8 cellular contexts compared by ENCODE assay signal in genomic region chr7:118288098-118288497, GRCh38.
DNase-seq lines count a peak whose midpoint lies in the region; ATAC-seq and TF ChIP-seq lines count a peak whose summit lies in the region.

No MANE protein-coding gene starts in this region.

- DNase-seq in NAMALWA (ENCODE audit: low spot score): peak; percentile 64
- peak; percentile 22 for DNase-seq in mesenchymal stem cell
- no peak for DNase-seq in C1 segment of cervical spinal cord (lab: John Stamatoyannopoulos, UW)
- DNase-seq in islet precursor cell: no peak
- no peak for DNase-seq in GM19240 (ENCODE audit: insufficient read length, low spot score)
- DNase-seq in right atrium auricular region (ENCODE audit: low spot score): no peak

- no peak overlapping the region for H2AFZ ChIP-seq in mesenchymal stem cell (ENCODE audit: low read depth, low read length)

- H4K91ac ChIP-seq in mesenchymal stem cell (ENCODE audit: low read length): no peak overlapping the region

- H4K8ac ChIP-seq in mesenchymal stem cell (ENCODE audit: low read length): no peak overlapping the region

- H3K27ac ChIP-seq in mesenchymal stem cell (ENCODE audit: low read length, poor library complexity, severe bottlenecking): no peak overlapping the region
- H3K27ac ChIP-seq in right atrium auricular region: no peak overlapping the region

- peak; percentile 79 for ATAC-seq in GM19035 (IDR thresholded peaks at IDR 0.05; ENCODE audit: unreplicated experiment)
- ATAC-seq in HG02852 (IDR thresholded peaks at IDR 0.05; ENCODE audit: unreplicated experiment): peak; percentile 85

- H3K36me3 ChIP-seq in mesenchymal stem cell (ENCODE audit: control insufficient read depth in 1 of 2, insufficient read depth in 2 of 2, low read depth in 1 of 2, low read length in 2 of 2): no peaks in the 10 kb centered on the region
- H3K36me3 ChIP-seq in right atrium auricular region: no peaks in the 10 kb centered on the region

- no peak overlapping the region for H3K9ac ChIP-seq in mesenchymal stem cell (ENCODE audit: low read length)

- H3K4me1 ChIP-seq in mesenchymal stem cell (ENCODE audit: control insufficient read depth, insufficient read depth, low read depth, low read length) (no peaks in the 10 kb centered on the region), right atrium auricular region (no peaks in the 10 kb centered on the region)

- H2BK12ac ChIP-seq in mesenchymal stem cell (ENCODE audit: low read length in 2 of 2): no peak overlapping the region

- no peak overlapping the region for H3K4me2 ChIP-seq in mesenchymal stem cell (ENCODE audit: low read length, poor library complexity, severe bottlenecking)

- H3K9me3 ChIP-seq in mesenchymal stem cell (ENCODE audit: control insufficient read depth, low read length) (no peaks in the 10 kb centered on the region), right atrium auricular region (no peaks in the 10 kb centered on the region)

- H3K4ac ChIP-seq in mesenchymal stem cell (ENCODE audit: low read depth in 1 of 2, low read length in 2 of 2): no peak overlapping the region

- H3K18ac ChIP-seq in mesenchymal stem cell (ENCODE audit: low read depth in 1 of 2, low read length in 2 of 2): no peak overlapping the region

- H3K14ac ChIP-seq in mesenchymal stem cell (ENCODE audit: low read length in 2 of 2): no peak overlapping the region

- H2BK120ac ChIP-seq in mesenchymal stem cell (ENCODE audit: low read depth, low read length): no peak overlapping the region

- no peaks in the 10 kb centered on the region for H3K79me1 ChIP-seq in mesenchymal stem cell (replicated peaks; ENCODE audit: low read length, poor library complexity, severe bottlenecking)

- H2BK15ac ChIP-seq in mesenchymal stem cell (ENCODE audit: low read depth, poor library complexity, severe bottlenecking): no peak overlapping the region

- no peaks in the 10 kb centered on the region for H3K27me3 ChIP-seq in mesenchymal stem cell (ENCODE audit: control insufficient read depth in 1 of 2, insufficient read depth in 1 of 2, low read length in 2 of 2)
- H3K27me3 ChIP-seq in right atrium auricular region: no peaks in the 10 kb centered on the region

- H3K4me3 ChIP-seq in mesenchymal stem cell (ENCODE audit: insufficient read depth in 1 of 2, low read depth in 1 of 2, low read length in 2 of 2) (no peak overlapping the region), right atrium auricular region (no peak overlapping the region)

- no peak overlapping the region for H3K23ac ChIP-seq in mesenchymal stem cell (ENCODE audit: low read length in 2 of 2)

- H2AK5ac ChIP-seq in mesenchymal stem cell (ENCODE audit: low read length, severe bottlenecking): no peak overlapping the region

- no peak for TF ChIP-seq CTCF in right atrium auricular region (IDR thresholded peaks at IDR 0.05)

- no peak overlapping the region for H2BK5ac ChIP-seq in mesenchymal stem cell (ENCODE audit: low read depth, low read length, poor library complexity, severe bottlenecking)

Comparison
In these comparisons a context has a peak if more than half of its experiments do, and no peak if none do; other contexts are left out.
1. DNase-seq: peak in NAMALWA (single experiment) and mesenchymal stem cell (single experiment); none in C1 segment of cervical spinal cord (0 of 14), islet precursor cell (single experiment), GM19240 (single experiment) and right atrium auricular region (single experiment).